In the genomic region with DNA sequence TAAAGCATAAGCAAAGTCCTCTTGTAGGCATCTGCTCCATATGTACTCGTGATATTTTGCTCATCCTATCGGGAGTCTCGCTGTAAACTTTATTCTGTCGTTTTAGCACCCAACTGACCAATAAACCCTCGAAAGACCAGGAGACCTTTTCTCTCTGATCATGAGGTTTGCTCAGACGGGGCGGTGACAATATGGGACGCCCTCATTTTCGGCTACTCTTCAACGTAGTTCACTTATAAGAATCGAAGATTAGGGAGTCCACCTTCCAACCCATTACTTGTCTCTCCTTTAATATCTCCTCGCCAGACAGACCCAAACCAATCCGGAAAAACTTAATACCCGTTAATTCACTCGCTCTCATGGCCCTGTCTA, we compare ENCODE assay signal across 8 cellular contexts. TPM values are rescaled to one million over a fixed set of nuclear protein-coding genes. Genes with fewer than 3 reads are reported as not detected.
DNase-seq lines count a peak whose midpoint lies in the region; ATAC-seq and TF ChIP-seq lines count a peak whose summit lies in the region.
"Not testable (repeated sequence)": the region's sequence is repeated elsewhere in the genome, so short reads cannot be mapped to it uniquely, and the experiment has no call there.

No MANE protein-coding gene starts in this region.

- not testable (repeated sequence) for H3K27me3 Mint-ChIP-seq in activated CD8-positive, alpha-beta memory T cell treated with anti-CD3 and anti-CD28 coated beads, Interleukin-2, amount 10 ng/mL, durations not matched to agents 7 days and 5 days

- not testable (repeated sequence) for H4K5ac ChIP-seq in mesendoderm (ENCODE audit: low read length)

- POLR2A ChIA-PET in AG04450 (lab: Yijun Ruan, JAX) = not testable (repeated sequence)

- not testable (repeated sequence) for H3K79me2 ChIP-seq in GM23248 (ENCODE audit: insufficient read depth); OCI-LY3 (ENCODE audit: low read length); mesendoderm (ENCODE audit: control insufficient read depth, insufficient read depth, low read length)

- CTCF ChIA-PET in AG04450 (lab: Charles Lee); activated CD8-positive, alpha-beta memory T cell treated with anti-CD3 and anti-CD28 coated beads, Interleukin-2, amount 10 ng/mL, durations not matched to agents 7 days and 5 days (lab: Charles Lee): not testable (repeated sequence)

- H3K27ac ChIP-seq in AG04450 (ENCODE audit: low read depth, low read length) (peak overlapping the region; percentile 57), GM23248 (peak overlapping the region; percentile 93), foreskin keratinocyte (peak overlapping the region; percentile 76)
- not testable (repeated sequence) for H3K27ac ChIP-seq in OCI-LY3 (ENCODE audit: low read length); mesendoderm (ENCODE audit: low read depth, low read length)

- not testable (repeated sequence) for ATAC-seq in activated CD8-positive, alpha-beta memory T cell treated with anti-CD3 and anti-CD28 coated beads, Interleukin-2, amount 10 ng/mL, durations not matched to agents 7 days and 5 days
- peak; percentile 14 for ATAC-seq in foreskin keratinocyte

- not testable (repeated sequence) for H4K20me1 ChIP-seq in GM23248 (ENCODE audit: insufficient read depth); OCI-LY3 (ENCODE audit: insufficient read depth, low read length)

- H3K56ac ChIP-seq in mesendoderm (ENCODE audit: low read length) = peak overlapping the region; percentile 89

- H4K8ac ChIP-seq in mesendoderm (ENCODE audit: low read depth, low read length) = not testable (repeated sequence)

- not testable (repeated sequence) for H3K9me3 Mint-ChIP-seq in activated CD8-positive, alpha-beta memory T cell treated with anti-CD3 and anti-CD28 coated beads, Interleukin-2, amount 10 ng/mL, durations not matched to agents 7 days and 5 days (ENCODE audit: low read depth)

- H3K18ac ChIP-seq in mesendoderm (ENCODE audit: low read length) = not testable (repeated sequence)

- H2AFZ ChIP-seq in GM23248 = peak overlapping the region; percentile 95
- H2AFZ ChIP-seq in OCI-LY3 (ENCODE audit: low read depth, low read length) = not testable (repeated sequence)

- H3K9me2 ChIP-seq in GM23248 (ENCODE audit: insufficient read depth) = not testable (repeated sequence)

- not testable (repeated sequence) for H2BK15ac ChIP-seq in mesendoderm (replicated peaks; ENCODE audit: low read depth)

- peak overlapping the region; percentile 86 for H3K4me2 ChIP-seq in GM23248 (ENCODE audit: unreplicated experiment)
- H3K4me2 ChIP-seq in OCI-LY3 (ENCODE audit: low read length) = peak overlapping the region; percentile 59
- not testable (repeated sequence) for H3K4me2 ChIP-seq in mesendoderm (ENCODE audit: low read length)

- H3K4me1 Mint-ChIP-seq in activated CD8-positive, alpha-beta memory T cell treated with anti-CD3 and anti-CD28 coated beads, Interleukin-2, amount 10 ng/mL, durations not matched to agents 7 days and 5 days = peaks cover 16% of the 10 kb centered on the region

- not testable (repeated sequence) for H3K79me1 ChIP-seq in mesendoderm (ENCODE audit: low read length)

- H3K27ac Mint-ChIP-seq in activated CD8-positive, alpha-beta memory T cell treated with anti-CD3 and anti-CD28 coated beads, Interleukin-2, amount 10 ng/mL, durations not matched to agents 7 days and 5 days = peak overlapping the region; percentile 93

- TF ChIP-seq CTCF in AG04450 (IDR thresholded peaks at IDR 0.05; ENCODE audit: low read depth, low read length); OCI-LY3 (IDR thresholded peaks at IDR 0.05; ENCODE audit: low read depth, low read length); cardiac fibroblast (IDR thresholded peaks at IDR 0.05; ENCODE audit: low read depth, low read length); foreskin keratinocyte (conservative IDR thresholded peaks at IDR 0.05): not testable (repeated sequence)

- peak overlapping the region; percentile 95 for H3K9ac ChIP-seq in GM23248
- peak overlapping the region; percentile 54; the same call in 1 of the 2 replicates for H3K9ac ChIP-seq in OCI-LY3 (ENCODE audit: low read length)
- H3K9ac ChIP-seq in mesendoderm (ENCODE audit: low read length) = peak overlapping the region; percentile 75

- H3K36me3 Mint-ChIP-seq in activated CD8-positive, alpha-beta memory T cell treated with anti-CD3 and anti-CD28 coated beads, Interleukin-2, amount 10 ng/mL, durations not matched to agents 7 days and 5 days = not testable (repeated sequence)

- in situ Hi-C loops in GM23248 (cut with MboI) = not testable (repeated sequence)

- peak overlapping the region; percentile 90 for H3K4me3 Mint-ChIP-seq in activated CD8-positive, alpha-beta memory T cell treated with anti-CD3 and anti-CD28 coated beads, Interleukin-2, amount 10 ng/mL, durations not matched to agents 7 days and 5 days

- H3K9me3 ChIP-seq in AG04450 (ENCODE audit: control insufficient read depth, insufficient read depth, low read length); GM23248 (ENCODE audit: low read depth); OCI-LY3 (ENCODE audit: insufficient read depth, low read length): not testable (repeated sequence)

- H2BK5ac ChIP-seq in mesendoderm (ENCODE audit: low read length) = not testable (repeated sequence)

- not testable (repeated sequence) for H3K4me1 ChIP-seq in GM23248 (ENCODE audit: insufficient read depth); OCI-LY3 (ENCODE audit: low read length); foreskin keratinocyte; mesendoderm (ENCODE audit: control insufficient read depth, low read depth, low read length)

- not testable (repeated sequence) for H3K4ac ChIP-seq in mesendoderm (ENCODE audit: low read depth, low read length)

- not testable (repeated sequence) for H2AK5ac ChIP-seq in mesendoderm (ENCODE audit: low read length)

- H3K27me3 ChIP-seq in AG04450 (ENCODE audit: control insufficient read depth, insufficient read depth, low read length); GM23248 (replicated peaks; ENCODE audit: insufficient read depth); OCI-LY3 (ENCODE audit: low read depth, low read length); foreskin keratinocyte; mesendoderm (ENCODE audit: insufficient read depth, low read length, poor library complexity): not testable (repeated sequence)

- H3K23ac ChIP-seq in mesendoderm (ENCODE audit: low read length) = not testable (repeated sequence)

- DNase-seq in AG04450 (ENCODE audit: low read depth, low spot score); activated CD8-positive, alpha-beta memory T cell treated with anti-CD3 and anti-CD28 coated beads, Interleukin-2, amount 10 ng/mL, durations not matched to agents 7 days and 5 days; foreskin keratinocyte; skeletal muscle cell (ENCODE audit: low read depth): not testable (repeated sequence)
- DNase-seq in GM23248 (peak; percentile 47), cardiac fibroblast (ENCODE audit: low read depth in 2 of 2) (peak; percentile 6 to 11), mesendoderm (peak; percentile 31)

- H3K4me3 ChIP-seq in AG04450 (ENCODE audit: low read depth, low read length) (peak overlapping the region; percentile 63), GM23248 (peak overlapping the region; percentile 96), OCI-LY3 (ENCODE audit: low read length) (peak overlapping the region; percentile 77), cardiac fibroblast (replicated peaks in 1 of 2; ENCODE audit: low read depth in 2 of 2, low read length in 2 of 2) (peak overlapping the region; percentile 54 to 59), mesendoderm (ENCODE audit: low read length) (peak overlapping the region; percentile 59), skeletal muscle cell (ENCODE audit: low read depth, low read length) (peak overlapping the region; percentile 51)

- H2BK120ac ChIP-seq in mesendoderm (ENCODE audit: low read depth, low read length) = not testable (repeated sequence)

- H3F3A ChIP-seq in GM23248 (ENCODE audit: insufficient read depth) = not testable (repeated sequence)

- WGBS in GM23248 (ENCODE audit: low coverage in 1 of 2, low lambda C conversion rate in 2 of 2, missing lambda C conversion rate in 2 of 2), 2 experiments = 2 to 3% methylated on average over 15 of the region's 15 CpGs
- WGBS in mesendoderm (ENCODE audit: extremely low coverage, insufficient coverage, low lambda C conversion rate) = no CpG with 5 or more reads among the region's 15 CpGs

- not testable (repeated sequence) for H3K36me3 ChIP-seq in GM23248 (ENCODE audit: low read depth); OCI-LY3 (replicated peaks; ENCODE audit: low read depth, low read length); mesendoderm (ENCODE audit: control insufficient read depth, insufficient read depth, low read length)

RNA-seq across cellular contexts. Expression of gene NPEPPS, which starts 39.1 kb away (rescaled TPM):
- polyA plus RNA-seq in AG04450 (2011; rRNA removed) (147 and 206 TPM in 2 replicates), GM23248 (2016; fragmentation: Nextera tagmentation; extraction: Ambion mirVana) (63.1 and 72.3 TPM in 2 replicates), foreskin keratinocyte (14.9 and 17.6 TPM in 2 replicates)
- 119 and 189 TPM in 2 replicates for polyA minus RNA-seq in AG04450 (2011; rRNA and poly(A)+ RNA removed)
- total RNA-seq in GM23248 (2014; rRNA removed; shearing (Covaris generic)) = 55.7 and 125 TPM in 2 replicates
- 10 to 100 TPM; 97.7 to 97.9 TPM for total RNA-seq in activated CD8-positive, alpha-beta memory T cell treated with anti-CD3 and anti-CD28 coated beads, Interleukin-2, amount 10 ng/mL, durations not matched to agents 7 days and 5 days
- total RNA-seq in foreskin keratinocyte = 55.6 and 58.1 TPM in 2 replicates
- polyA plus RNA-seq in mesendoderm (2013, experiment 1 of 2) = 45.5 TPM
- polyA plus RNA-seq in mesendoderm (2013, experiment 2 of 2) = 44.9 TPM
